Comparison of ENCODE assay signal across 8 cellular contexts in genomic region chr4:148444296-148445070, GRCh38. TPM values are rescaled to one million over a fixed set of nuclear protein-coding genes. Genes with fewer than 3 reads are reported as not detected.
DNase-seq lines count a peak whose midpoint lies in the region; ATAC-seq, FAIRE-seq and TF ChIP-seq lines count a peak whose summit lies in the region.

No MANE protein-coding gene starts in this region.

- no peak overlapping the region for H4K5ac ChIP-seq in H1 (ENCODE audit: insufficient read length, low read depth, low read length)

- H3K56ac ChIP-seq in H1 (replicated peaks; ENCODE audit: insufficient read length, low read depth, low read length): no peak overlapping the region

- H3K4me3 Mint-ChIP-seq in activated CD8-positive, alpha-beta T cell treated with anti-CD3 and anti-CD28 coated beads, Interleukin-2, amount 10 ng/mL, durations not matched to agents 7 days and 5 days: peak overlapping the region; percentile 97

- no peaks in the 10 kb centered on the region for H3K36me3 ChIP-seq in H1 (ENCODE audit: control insufficient read depth in 2 of 4, insufficient read depth in 4 of 4, low read length in 3 of 4)
- H3K36me3 ChIP-seq in mucosa of rectum (ENCODE audit: control insufficient read depth in 2 of 2, insufficient read depth in 2 of 2, low read length in 2 of 2): no peaks in the 10 kb centered on the region

- POLR2A ChIA-PET in activated CD8-positive, alpha-beta T cell treated with anti-CD3 and anti-CD28 coated beads, Interleukin-2, amount 10 ng/mL, durations not matched to agents 7 days and 5 days (lab: Charles Lee): interaction anchor here (1.0 to 3.1 kb wide), 3 partner anchors 76 to 392 kb away, joined by 3 to 11 read pairs (median 6); no protein-coding TSS in a partner anchor
- POLR2A ChIA-PET in H1 (lab: Charles Lee; ENCODE audit: partially characterized antibody): interaction anchor here (0.5 kb wide), 1 partner anchor 697 kb away, joined by 3 read pairs; no protein-coding TSS in a partner anchor

- no peaks in the 10 kb centered on the region for H3K79me2 ChIP-seq in H1 (ENCODE audit: control insufficient read depth in 1 of 2, insufficient read depth in 2 of 2, low read length in 2 of 2)

- H3K14ac ChIP-seq in H1 (ENCODE audit: insufficient read length): no peak overlapping the region

- H3K27ac ChIP-seq in H1 (ENCODE audit: low read depth, low read length) (no peak overlapping the region), mucosa of rectum (ENCODE audit: low read depth in 2 of 2, low read length in 2 of 2) (peak overlapping the region; percentile 94 to 95)

- H3K4me1 ChIP-seq in H1 (replicated peaks in 1 of 4; ENCODE audit: control insufficient read depth in 3 of 4, insufficient read depth in 4 of 4, low read length in 3 of 4) (peaks cover 0 to 9% (median 2%) of the 10 kb centered on the region in 4 experiments; a peak in 5 of 7 replicates), mucosa of rectum (ENCODE audit: control insufficient read depth in 2 of 2, insufficient read depth in 2 of 2, low read length in 2 of 2) (peaks cover 6 to 8% of the 10 kb centered on the region in 2 donors)

- no peak overlapping the region for H3K18ac ChIP-seq in H1 (ENCODE audit: extremely low read depth, low read length)

- H3K27me3 Mint-ChIP-seq in activated CD8-positive, alpha-beta T cell treated with anti-CD3 and anti-CD28 coated beads, Interleukin-2, amount 10 ng/mL, durations not matched to agents 7 days and 5 days (ENCODE audit: low read depth): peaks cover 15% of the 10 kb centered on the region

- no peak for FAIRE-seq in H1 (lab: Jason Lieb, UNC)

- H3K9ac ChIP-seq in H1 (replicated peaks in 1 of 4; ENCODE audit: extremely low read depth in 1 of 4, low read depth in 3 of 4, low read length in 3 of 4): no peak overlapping the region
- peak overlapping the region; percentile 94 to 95 for H3K9ac ChIP-seq in mucosa of rectum (ENCODE audit: low read depth in 1 of 2, low read length in 2 of 2)

- no peaks in the 10 kb centered on the region for H3K9me3 Mint-ChIP-seq in activated CD8-positive, alpha-beta T cell treated with anti-CD3 and anti-CD28 coated beads, Interleukin-2, amount 10 ng/mL, durations not matched to agents 7 days and 5 days (ENCODE audit: insufficient read depth)

- WGBS in H1 (ENCODE audit: extremely low coverage in 1 of 2, insufficient coverage in 1 of 2, insufficient read length in 1 of 2, insufficient replicate concordance in 2 of 2, low coverage in 1 of 2, low lambda C conversion rate in 2 of 2, missing lambda C conversion rate in 1 of 2), 2 experiments: 1% methylated on average over 26 of the region's 89 CpGs; no CpG with 5 or more reads in 1 of the 2 experiments

- CTCF ChIA-PET in activated CD8-positive, alpha-beta T cell treated with anti-CD3 and anti-CD28 coated beads, Interleukin-2, amount 10 ng/mL, durations not matched to agents 7 days and 5 days (lab: Charles Lee): interaction anchor here (2.1 kb wide), 1 partner anchor 388 kb away, joined by 10 read pairs; no protein-coding TSS in a partner anchor
- CTCF ChIA-PET in H1 (lab: Charles Lee; ENCODE audit: partially characterized antibody): no interaction called here

- H2BK5ac ChIP-seq in H1 (ENCODE audit: low read depth, low read length): no peak overlapping the region

- no peak overlapping the region for H2BK12ac ChIP-seq in H1 (ENCODE audit: low read depth, low read length)

- no peak for TF ChIP-seq CTCF in H1 (IDR thresholded peaks at IDR 0.05; ENCODE audit: control extremely low read depth in 1 of 3, insufficient read depth in 1 of 3, low read depth in 1 of 3, low read length in 3 of 3)

- H4K8ac ChIP-seq in H1 (ENCODE audit: extremely low read depth, insufficient read depth, low read length): no peak overlapping the region

- peak; percentile 14 for DNase-seq in SKM-1 treated with dmso at 0.1 percent for 144 hours (lab: John Stamatoyannopoulos, UW; ENCODE audit: unreplicated experiment)
- DNase-seq in SKM-1 (lab: John Stamatoyannopoulos, UW; ENCODE audit: unreplicated experiment): no peak
- peak; percentile 46 for DNase-seq in activated CD8-positive, alpha-beta T cell treated with anti-CD3 and anti-CD28 coated beads, Interleukin-2, amount 10 ng/mL, durations not matched to agents 7 days and 5 days
- DNase-seq in H1 (ENCODE audit: low read depth in 1 of 2, low spot score in 2 of 2): peak in 1 of 2 experiments; percentile 71
- DNase-seq in stimulated activated CD8-positive, alpha-beta memory T cell treated with anti-CD3 and anti-CD28 coated beads, Interleukin-7, amount 100 ng/mL, for 1 hour (ENCODE audit: low read depth in 2 of 2): peak; percentile 20 to 23
- DNase-seq in NOMO-1 treated with dmso at 0.1 percent for 144 hours (lab: John Stamatoyannopoulos, UW; ENCODE audit: unreplicated experiment): no peak

- no peak overlapping the region for H4K91ac ChIP-seq in H1 (replicated peaks; ENCODE audit: insufficient read length, low read length)

- H3K23me2 ChIP-seq in H1 (ENCODE audit: low read depth, low read length): peaks cover 29% of the 10 kb centered on the region

- H3K27me3 ChIP-seq in H1 (replicated peaks in 1 of 4; ENCODE audit: control insufficient read depth in 3 of 4, extremely low read depth in 1 of 4, insufficient read depth in 3 of 4, low read length in 3 of 4) (peaks cover 8 to 32% (median 26%) of the 10 kb centered on the region in 4 experiments), mucosa of rectum (ENCODE audit: control insufficient read depth in 2 of 2, insufficient read depth in 2 of 2, low read length in 2 of 2) (no peaks in the 10 kb centered on the region)

- no peak overlapping the region for H2AK5ac ChIP-seq in H1 (ENCODE audit: low read depth, low read length)

- H4K20me1 ChIP-seq in H1 (replicated peaks in 1 of 2; ENCODE audit: control insufficient read depth in 1 of 2, insufficient read depth in 2 of 2, low read length in 2 of 2): no peaks in the 10 kb centered on the region

- H3K4me2 ChIP-seq in H1 (ENCODE audit: insufficient read depth in 1 of 2, low read depth in 2 of 2, low read length in 2 of 2): peak overlapping the region; percentile 89 to 100

- TF ChIP-seq EP300 in H1 (IDR thresholded peaks at IDR 0.05; ENCODE audit: borderline replicate concordance in 1 of 2, low read depth in 2 of 2, low read length in 2 of 2): peak in 1 of 2 experiments; percentile 49; a peak in 1 of 3 replicates

- no peak overlapping the region for H2AFZ ChIP-seq in H1 (ENCODE audit: low read length)

- no peaks in the 10 kb centered on the region for H3K36me3 Mint-ChIP-seq in activated CD8-positive, alpha-beta T cell treated with anti-CD3 and anti-CD28 coated beads, Interleukin-2, amount 10 ng/mL, durations not matched to agents 7 days and 5 days (ENCODE audit: low read depth)

- no peak for TF ChIP-seq POLR2A in H1 (IDR thresholded peaks at IDR 0.05; ENCODE audit: control extremely low read depth in 1 of 2, low read depth in 2 of 2, low read length in 2 of 2)

- ATAC-seq in activated CD8-positive, alpha-beta T cell treated with anti-CD3 and anti-CD28 coated beads, Interleukin-2, amount 10 ng/mL, durations not matched to agents 7 days and 5 days: peak; percentile 3
- no peak for ATAC-seq in GM19395 (IDR thresholded peaks at IDR 0.05; ENCODE audit: unreplicated experiment)

- H3K23ac ChIP-seq in H1 (ENCODE audit: insufficient read length): no peak overlapping the region

- H3K9me3 ChIP-seq in H1 (ENCODE audit: insufficient read depth in 2 of 2, low read depth in 1 of 2, low read length in 1 of 2): no peaks in the 10 kb centered on the region
- no peaks in the 10 kb centered on the region for H3K9me3 ChIP-seq in mucosa of rectum (ENCODE audit: control insufficient read depth in 2 of 2, low read length in 2 of 2)

- no peaks in the 10 kb centered on the region for H3K79me1 ChIP-seq in H1 (ENCODE audit: low read depth, low read length)

- peaks cover 28% of the 10 kb centered on the region for H3K4me1 Mint-ChIP-seq in activated CD8-positive, alpha-beta T cell treated with anti-CD3 and anti-CD28 coated beads, Interleukin-2, amount 10 ng/mL, durations not matched to agents 7 days and 5 days (ENCODE audit: low read depth)

- no peak overlapping the region for H2BK120ac ChIP-seq in H1 (replicated peaks; ENCODE audit: low read depth, low read length)

- H3K4me3 ChIP-seq in H1 (ENCODE audit: extremely low read depth in 1 of 4, insufficient read depth in 2 of 4, low read depth in 3 of 4, low read length in 4 of 4) (peak overlapping the region; percentile 70 to 77 (median 74)), mucosa of rectum (ENCODE audit: low read length in 2 of 2) (peak overlapping the region; percentile 93 to 97)

- H2BK20ac ChIP-seq in H1 (ENCODE audit: low read length): no peak overlapping the region

- TF ChIP-seq RAD21 in H1 (IDR thresholded peaks at IDR 0.05 in 1 of 2, conservative IDR thresholded peaks at IDR 0.05 in 1 of 2; ENCODE audit: low read depth in 2 of 2, low read length in 2 of 2): no peak

- peak overlapping the region; percentile 52 for H3K27ac Mint-ChIP-seq in activated CD8-positive, alpha-beta T cell treated with anti-CD3 and anti-CD28 coated beads, Interleukin-2, amount 10 ng/mL, durations not matched to agents 7 days and 5 days

- H3K4ac ChIP-seq in H1 (replicated peaks; ENCODE audit: insufficient read length, low read depth, low read length): no peak overlapping the region

- H2BK15ac ChIP-seq in H1 (ENCODE audit: low read length): no peak overlapping the region

TF ChIP-seq in H1, 55 proteins besides CTCF, POLR2A, EP300 and RAD21 (continues in another document):
- TF ChIP-seq GTF2F1 (IDR thresholded peaks at IDR 0.05; ENCODE audit: borderline replicate concordance, low read depth, low read length) (no peak), SUZ12 (IDR thresholded peaks at IDR 0.05; ENCODE audit: low read length) (peak; percentile 40), KDM5A (IDR thresholded peaks at IDR 0.05; ENCODE audit: low read length) (no peak), RXRA (IDR thresholded peaks at IDR 0.05; ENCODE audit: insufficient read depth, low read depth, low read length) (no peak), TAF7 (optimal IDR thresholded peaks at IDR 0.05; ENCODE audit: borderline replicate concordance, low read depth, low read length) (peak; percentile 5), RBBP5 (IDR thresholded peaks at IDR 0.05; ENCODE audit: borderline replicate concordance, low read depth, low read length) (peak; percentile 24; the same call in 1 of the 2 replicates), CTBP2 (IDR thresholded peaks at IDR 0.05; ENCODE audit: borderline replicate concordance, insufficient read depth, insufficient read length, low read length) (peak; percentile 63)

RNA-seq across cellular contexts. Expression of gene NR3C2, which starts 2.3 kb away (rescaled TPM):
- total RNA-seq in activated CD8-positive, alpha-beta T cell treated with anti-CD3 and anti-CD28 coated beads, Interleukin-2, amount 10 ng/mL, durations not matched to agents 7 days and 5 days: 1 to 10 TPM; 5.3 to 5.7 TPM
- 3.0 and 3.9 TPM in 2 replicates for total RNA-seq in H1 (2021; fragmentation: NEBNext Ultra II Directional; extraction: Animal tissue kit (Norgen Biotek cat#: 25700))
- polyA plus RNA-seq in H1 (2011; rRNA removed): 0.80 and 1.0 TPM in 2 replicates
- polyA plus RNA-seq in H1 (2011; cell fraction: cytosol; rRNA removed): 1.5 TPM
- 2.2 TPM for polyA plus RNA-seq in H1 (2011; cell fraction: nucleus; rRNA removed)
- polyA plus RNA-seq in H1 (2012, experiment 1 of 2): 0.61 to 2.4 TPM (median 0.78 TPM) in 4 replicates
- polyA plus RNA-seq in H1 (2012, experiment 2 of 2): 0.05 TPM
- 0.63 TPM for polyA plus RNA-seq in H1 (2013, experiment 1 of 2)
- polyA plus RNA-seq in H1 (2013, experiment 2 of 2): 1.2 TPM
- polyA minus RNA-seq in H1 (2011; rRNA and poly(A)+ RNA removed): 8.8 and 9.2 TPM in 2 replicates
- 2.0 TPM for polyA minus RNA-seq in H1 (2011; cell fraction: cytosol; rRNA and poly(A)+ RNA removed)
- polyA minus RNA-seq in H1 (2011; cell fraction: nucleus; rRNA and poly(A)+ RNA removed): 21.3 TPM

Comparison
In these comparisons a context has a peak if more than half of its experiments do, and no peak if none do; other contexts are left out.
1. DNase-seq: peak in SKM-1 treated with dmso at 0.1 percent for 144 hours (single experiment), activated CD8-positive, alpha-beta T cell treated with anti-CD3 and anti-CD28 coated beads, Interleukin-2, amount 10 ng/mL, durations not matched to agents 7 days and 5 days (single experiment) and stimulated activated CD8-positive, alpha-beta memory T cell treated with anti-CD3 and anti-CD28 coated beads, Interleukin-7, amount 100 ng/mL, for 1 hour (2 of 2); none in SKM-1 (single experiment) and NOMO-1 treated with dmso at 0.1 percent for 144 hours (single experiment).
2. H3K9ac ChIP-seq: peak in mucosa of rectum (2 of 2); none in H1 (0 of 4).